In the genomic region with DNA sequence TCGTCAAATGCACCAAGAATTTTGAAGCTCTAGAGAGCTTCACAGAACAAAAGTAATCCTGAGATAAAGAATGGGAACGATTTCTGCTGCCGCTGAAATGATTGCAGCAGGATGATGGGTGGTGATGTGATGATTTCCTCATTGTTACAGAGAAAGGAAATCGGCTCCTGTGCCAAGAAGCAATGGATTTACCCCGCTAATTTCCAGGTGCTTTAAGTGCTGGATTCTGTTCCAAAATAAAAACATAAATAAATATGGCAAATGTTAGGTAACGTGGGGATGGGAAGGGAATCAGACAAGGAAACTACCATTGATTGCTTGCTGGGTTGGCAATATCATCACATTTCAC, we compare ENCODE assay signal across 26 cellular contexts.
"Had no signal": no experiment of that assay in that cellular context is flagged by ENCODE, and none has a peak within 500 bp of the region (broad histone marks: within the 10 kb centered on the region; RNA-seq: fewer than 3 reads in every experiment).

No MANE protein-coding gene starts in this region.

- H3K27me3 Mint-ChIP-seq: activated B cell treated with CpG ODN at 0.5 μM for 24 hours; activated CD4-positive, alpha-beta T cell treated with anti-CD3 and anti-CD28 coated beads for 36 hours; activated naive CD8-positive, alpha-beta T cell; activated T-cell treated with anti-CD3 and anti-CD28 coated beads, Interleukin-2, amount 50 U/mL, for 24 hours; activated T-helper 17 cell treated with anti-CD3 and anti-CD28 coated beads, Interleukin-2, amount 50 U/mL, for 72 hours; central memory CD8-positive, alpha-beta T cell; effector memory CD8-positive, alpha-beta T cell; stimulated activated naive CD8-positive, alpha-beta T cell treated with anti-CD3 and anti-CD28 coated beads, Interleukin-15, Interleukin-2, amounts not matched to agents 100 ng/mL and 50 ng/mL, for 24 hours had no signal

- H3K9me3 ChIP-seq: adrenal gland, ascending aorta, gastrocnemius medialis, neutrophil, ovary, psoas muscle, right atrium auricular region, thyroid gland, upper lobe of right lung had no signal

- H3K4me3 Mint-ChIP-seq: activated B cell treated with CpG ODN at 0.5 μM for 24 hours; activated CD4-positive, alpha-beta T cell treated with anti-CD3 and anti-CD28 coated beads for 36 hours; activated naive CD8-positive, alpha-beta T cell; activated T-cell treated with anti-CD3 and anti-CD28 coated beads, Interleukin-2, amount 50 U/mL, for 24 hours; activated T-helper 17 cell treated with anti-CD3 and anti-CD28 coated beads, Interleukin-2, amount 50 U/mL, for 72 hours; central memory CD8-positive, alpha-beta T cell; effector memory CD8-positive, alpha-beta T cell; natural killer cell; stimulated activated naive CD8-positive, alpha-beta T cell treated with anti-CD3 and anti-CD28 coated beads, Interleukin-15, Interleukin-2, amounts not matched to agents 100 ng/mL and 50 ng/mL, for 24 hours had no signal

- H3K4me1 ChIP-seq: adrenal gland, ascending aorta, gastrocnemius medialis, psoas muscle, right atrium auricular region, upper lobe of right lung had no signal

- H3K27ac Mint-ChIP-seq: activated B cell treated with CpG ODN at 0.5 μM for 24 hours; activated CD4-positive, alpha-beta T cell treated with anti-CD3 and anti-CD28 coated beads for 36 hours; activated naive CD8-positive, alpha-beta T cell; activated T-cell treated with anti-CD3 and anti-CD28 coated beads, Interleukin-2, amount 50 U/mL, for 24 hours; activated T-helper 17 cell treated with anti-CD3 and anti-CD28 coated beads, Interleukin-2, amount 50 U/mL, for 72 hours; effector memory CD8-positive, alpha-beta T cell; natural killer cell; stimulated activated naive CD8-positive, alpha-beta T cell treated with anti-CD3 and anti-CD28 coated beads, Interleukin-15, Interleukin-2, amounts not matched to agents 100 ng/mL and 50 ng/mL, for 24 hours had no signal

- H3K4me1 Mint-ChIP-seq: activated B cell treated with CpG ODN at 0.5 μM for 24 hours; activated CD4-positive, alpha-beta T cell treated with anti-CD3 and anti-CD28 coated beads for 36 hours; activated T-helper 17 cell treated with anti-CD3 and anti-CD28 coated beads, Interleukin-2, amount 50 U/mL, for 72 hours; central memory CD8-positive, alpha-beta T cell; natural killer cell had no signal

- DNase-seq: activated B cell treated with CpG ODN at 0.5 μM for 24 hours; activated CD4-positive, alpha-beta T cell treated with anti-CD3 and anti-CD28 coated beads for 36 hours; activated CD4-positive, alpha-beta T cell treated with anti-CD3 and anti-CD28 coated beads, Interleukin-2, amount 50 U/mL, for 4 hours; activated CD8-positive, alpha-beta memory T cell treated with anti-CD3 and anti-CD28 coated beads for 24 hours; activated CD8-positive, alpha-beta memory T cell treated with anti-CD3 and anti-CD28 coated beads, Interleukin-2, amount 50 U/mL, for 4 hours; activated T-cell treated with anti-CD3 and anti-CD28 coated beads, Interleukin-2, amount 50 U/mL, for 24 hours; adrenal gland; effector memory CD8-positive, alpha-beta T cell; gastrocnemius medialis; islet precursor cell; left cardiac atrium; midbrain; natural killer cell; ovary; psoas muscle; stimulated activated CD4-positive, alpha-beta T cell treated with anti-CD3 and anti-CD28 coated beads, Interleukin-4, amount 100 ng/mL, for 4 hours; substantia nigra; thyroid gland; upper lobe of right lung had no signal

- H3K4me3 ChIP-seq: adrenal gland, ascending aorta, gastrocnemius medialis, ovary, psoas muscle, right atrium auricular region, thyroid gland, upper lobe of right lung had no signal

- H3K27me3 ChIP-seq: adrenal gland, ascending aorta, gastrocnemius medialis, neutrophil, ovary, right atrium auricular region, thyroid gland, upper lobe of right lung had no signal

- H3K27ac ChIP-seq: adrenal gland, ascending aorta, gastrocnemius medialis, neutrophil, ovary, psoas muscle, right atrium auricular region, thyroid gland, upper lobe of right lung had no signal

- H3K36me3 Mint-ChIP-seq: activated naive CD8-positive, alpha-beta T cell; natural killer cell had no signal

- H3K9me3 Mint-ChIP-seq: activated T-cell treated with anti-CD3 and anti-CD28 coated beads, Interleukin-2, amount 50 U/mL, for 24 hours had no signal

- H3K36me3 ChIP-seq: adrenal gland, ascending aorta, gastrocnemius medialis, neutrophil, ovary, right atrium auricular region, thyroid gland, upper lobe of right lung had no signal
